23 cellular contexts compared by ENCODE assay signal in the genomic region with DNA sequence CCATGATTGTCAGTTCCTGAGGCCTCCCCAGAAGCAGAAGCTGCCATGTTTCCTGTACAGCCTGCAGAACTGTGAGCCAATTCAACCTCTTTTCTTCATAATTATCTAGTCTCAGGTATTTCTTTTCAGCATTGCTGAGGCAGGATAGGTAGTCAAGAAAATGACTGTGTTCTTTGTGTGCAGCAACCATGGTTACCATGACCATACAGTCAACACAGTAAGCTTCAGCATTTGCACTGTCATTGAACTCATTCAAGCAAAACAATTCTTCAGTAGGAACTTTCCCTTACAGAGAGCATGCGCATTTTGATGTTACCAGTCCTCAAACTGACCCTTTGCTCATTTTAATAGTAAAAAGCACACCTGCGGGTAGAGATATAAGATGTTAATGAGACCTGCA.
"Had no signal": no experiment of that assay in that cellular context is flagged by ENCODE, and none has a peak within 500 bp of the region (broad histone marks: within the 10 kb centered on the region; RNA-seq: fewer than 3 reads in every experiment).

No MANE protein-coding gene starts in this region.

- H3K27me3 ChIP-seq: brain microvascular endothelial cell, colonic mucosa, right atrium auricular region, tibial artery, uterus had no signal

- H3K4me3 ChIP-seq: colonic mucosa, left lung, right atrium auricular region, tibial artery, uterus had no signal

- H3K36me3 ChIP-seq: brain microvascular endothelial cell, colonic mucosa, left lung, right atrium auricular region, tibial artery, uterus had no signal

- ATAC-seq: activated CD8-positive, alpha-beta T cell treated with anti-CD3 and anti-CD28 coated beads for 36 hours; activated naive CD8-positive, alpha-beta T cell treated with anti-CD3 and anti-CD28 coated beads, Interleukin-2, amount 50 U/mL, for 24 hours; left lung; stimulated activated naive CD8-positive, alpha-beta T cell treated with anti-CD3 and anti-CD28 coated beads, Interleukin-15, Interleukin-2, amounts not matched to agents 100 U/mL and 50 U/mL, for 24 hours; T-cell had no signal

- DNase-seq: activated CD4-positive, alpha-beta T cell treated with anti-CD3 and anti-CD28 coated beads for 48 hours; activated CD4-positive, CD25-positive, alpha-beta regulatory T cell; activated CD8-positive, alpha-beta T cell treated with anti-CD3 and anti-CD28 coated beads for 36 hours; activated naive CD4-positive, alpha-beta T cell treated with anti-CD3 and anti-CD28 coated beads, Interleukin-2, amount 10 ng/mL, durations not matched to agents 7 days and 5 days; activated naive CD8-positive, alpha-beta T cell treated with anti-CD3 and anti-CD28 coated beads, Interleukin-2, amount 50 U/mL, for 24 hours; activated T-cell treated with anti-CD3 and anti-CD28 coated beads, Interleukin-2, amount 50 U/mL, for 24 hours; anterior cingulate cortex; brain microvascular endothelial cell; colonic mucosa; glutamatergic neuron; hippocampal formation; islet precursor cell; left lung; mammary epithelial cell; stimulated activated CD4-positive, alpha-beta T cell treated with anti-CD3 and anti-CD28 coated beads, Interleukin-2, amount 100 ng/mL, for 24 hours; stimulated activated naive CD8-positive, alpha-beta T cell treated with anti-CD3 and anti-CD28 coated beads, Interleukin-15, Interleukin-2, amounts not matched to agents 100 U/mL and 50 U/mL, for 24 hours; substantia nigra; T-cell; T-helper 9 cell; tibial artery; uterus had no signal

- FAIRE-seq: endometrium had no signal
